10 cellular contexts compared by ENCODE assay signal in the genomic region with DNA sequence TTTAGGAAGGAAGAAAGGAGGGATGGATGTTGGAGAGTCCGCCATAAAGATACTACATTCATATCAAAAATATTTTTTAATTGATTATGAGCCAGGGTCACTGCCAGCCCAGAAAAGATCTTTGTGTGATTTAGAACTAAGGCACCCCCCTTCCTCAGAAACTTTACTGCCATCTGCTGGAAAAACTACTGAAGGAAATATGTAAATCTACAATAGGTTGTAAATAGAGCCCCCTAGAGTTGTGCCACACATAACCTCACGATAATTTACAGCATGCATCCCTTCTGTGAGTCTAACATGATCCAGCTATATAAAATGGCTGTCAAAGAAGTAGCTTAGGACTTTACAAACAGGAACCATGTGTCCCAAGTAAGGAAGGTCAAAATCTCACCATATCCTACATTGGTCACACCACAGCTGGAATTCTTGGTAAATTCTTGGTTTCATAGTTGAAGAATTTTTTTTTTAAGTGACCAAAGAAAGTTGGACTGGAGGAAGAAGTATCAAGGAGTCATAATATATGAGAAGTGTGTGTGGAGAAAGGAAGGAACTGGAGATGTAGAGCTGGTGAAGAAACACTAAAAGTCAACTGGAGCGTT.
A peak's percentile ranks its signal among the peaks of the same experiment; 100 is the strongest.
DNase-seq lines count a peak whose midpoint lies in the region; ATAC-seq, FAIRE-seq and TF ChIP-seq lines count a peak whose summit lies in the region.
"Had no signal": no experiment of that assay in that cellular context is flagged by ENCODE, and none has a peak within 500 bp of the region (broad histone marks: within the 10 kb centered on the region; RNA-seq: fewer than 3 reads in every experiment).

No MANE protein-coding gene starts in this region.

- H3K9me3 Mint-ChIP-seq in CD14-positive monocyte, result peaks cover 0 to 5% (median 0%) of the 10 kb centered on the region in 7 donors
- H3K9me3 Mint-ChIP-seq in activated T-helper 17 cell treated with anti-CD3 and anti-CD28 coated beads, Interleukin-2, amount 50 U/mL, for 72 hours, result no peaks in the 10 kb centered on the region
- H3K9me3 Mint-ChIP-seq: activated T-cell treated with anti-CD3 and anti-CD28 coated beads, Interleukin-2, amount 50 U/mL, for 72 hours had no signal

- peaks cover 2 to 9% (median 5%) of the 10 kb centered on the region in 3 donors for H3K27me3 Mint-ChIP-seq in CD14-positive monocyte (ENCODE audit: low read depth in 3 of 3)
- peaks cover 4% of the 10 kb centered on the region for H3K27me3 Mint-ChIP-seq in activated T-helper 17 cell treated with anti-CD3 and anti-CD28 coated beads, Interleukin-2, amount 50 U/mL, for 72 hours

- H3K4me1 Mint-ChIP-seq in CD14-positive monocyte, result no peaks in the 10 kb centered on the region
- H3K4me1 Mint-ChIP-seq in activated T-helper 17 cell treated with anti-CD3 and anti-CD28 coated beads, Interleukin-2, amount 50 U/mL, for 72 hours, result no peaks in the 10 kb centered on the region

- H3K4me3 ChIP-seq in WI38 (ENCODE audit: low read depth, low read length), result no peak overlapping the region
- no peak overlapping the region for H3K4me3 ChIP-seq in liver (ENCODE audit: low read depth in 1 of 3, low read length in 3 of 3)
- H3K4me3 ChIP-seq in aorta (ENCODE audit: low read length in 2 of 2), result no peak overlapping the region

- peaks cover 0 to 4% (median 0%) of the 10 kb centered on the region in 4 donors for H3K9me3 ChIP-seq in liver (ENCODE audit: control insufficient read depth in 4 of 4, low read length in 3 of 4)
- H3K9me3 ChIP-seq in aorta (ENCODE audit: control insufficient read depth, low read length), result no peaks in the 10 kb centered on the region

- H3K4me1 ChIP-seq in liver (ENCODE audit: control insufficient read depth in 4 of 4, insufficient read depth in 4 of 4, low read length in 3 of 4), result no peaks in the 10 kb centered on the region
- H3K4me1 ChIP-seq in aorta (ENCODE audit: control insufficient read depth in 1 of 2, insufficient read depth in 2 of 2, low read length in 2 of 2), result no peaks in the 10 kb centered on the region

- H3K36me3 ChIP-seq in liver (ENCODE audit: control insufficient read depth in 4 of 4, insufficient read depth in 3 of 4, low read depth in 1 of 4, low read length in 3 of 4), result no peaks in the 10 kb centered on the region
- no peaks in the 10 kb centered on the region for H3K36me3 ChIP-seq in aorta (ENCODE audit: control insufficient read depth in 1 of 2, insufficient read depth in 2 of 2, low read length in 1 of 2)

- no peak overlapping the region for H3K27ac Mint-ChIP-seq in CD14-positive monocyte
- no peak overlapping the region for H3K27ac Mint-ChIP-seq in activated T-helper 17 cell treated with anti-CD3 and anti-CD28 coated beads, Interleukin-2, amount 50 U/mL, for 72 hours
- H3K27ac Mint-ChIP-seq: activated T-cell treated with anti-CD3 and anti-CD28 coated beads, Interleukin-2, amount 50 U/mL, for 72 hours had no signal

- TF ChIP-seq RAD21 in liver (IDR thresholded peaks at IDR 0.05), result peak; percentile 79 to 89

- H3K9ac ChIP-seq in liver (ENCODE audit: low read depth in 1 of 2, low read length in 2 of 2), result no peak overlapping the region

- FAIRE-seq in urothelium cell line (lab: Jason Lieb, UNC), result no peak

- no peak overlapping the region for H3K4me3 Mint-ChIP-seq in CD14-positive monocyte
- H3K4me3 Mint-ChIP-seq in activated T-helper 17 cell treated with anti-CD3 and anti-CD28 coated beads, Interleukin-2, amount 50 U/mL, for 72 hours, result no peak overlapping the region
- H3K4me3 Mint-ChIP-seq: activated T-cell treated with anti-CD3 and anti-CD28 coated beads, Interleukin-2, amount 50 U/mL, for 72 hours had no signal

- H3K36me3 Mint-ChIP-seq in CD14-positive monocyte, result no peaks in the 10 kb centered on the region
- no peaks in the 10 kb centered on the region for H3K36me3 Mint-ChIP-seq in activated T-helper 17 cell treated with anti-CD3 and anti-CD28 coated beads, Interleukin-2, amount 50 U/mL, for 72 hours (ENCODE audit: low read depth)

- peak; percentile 14 for TF ChIP-seq CTCF in CD14-positive monocyte (IDR thresholded peaks at IDR 0.05)
- TF ChIP-seq CTCF in WI38 (IDR thresholded peaks at IDR 0.05; ENCODE audit: low read depth, low read length), result peak; percentile 36; the same call in 1 of the 2 replicates
- peak; percentile 29 for TF ChIP-seq CTCF in liver (IDR thresholded peaks at IDR 0.05; ENCODE audit: low read depth, low read length, missing input control)

- intact Hi-C loops in CD14-positive monocyte (cut with micrococcal nuclease), result no loop called here
- intact Hi-C loops in aorta (cut with DNase I), result loop anchor here (2.0 to 5.0 kb wide), 3 partner anchors 73 to 443 kb away; no protein-coding TSS in a partner anchor

- H3K27ac ChIP-seq in liver (ENCODE audit: low read depth in 1 of 2, low read length in 2 of 2) (no peak overlapping the region), aorta (ENCODE audit: low read depth in 1 of 2, low read length in 2 of 2) (no peak overlapping the region)

- ATAC-seq in aorta (ENCODE audit: low FRiP score), result no peak
- no peak for ATAC-seq in activated T-helper 17 cell treated with anti-CD3 and anti-CD28 coated beads, Interleukin-2, amount 50 U/mL, for 72 hours (replicated peaks)
- ATAC-seq: activated T-cell treated with anti-CD3 and anti-CD28 coated beads, Interleukin-2, amount 50 U/mL, for 72 hours; left ventricle myocardium superior had no signal

- WGBS in liver, result 74% methylated on average over 3 of the region's 3 CpGs
- WGBS in aorta, 2 donors, result 79 to 80% methylated on average over 3 of the region's 3 CpGs

- H3K27me3 ChIP-seq in liver (ENCODE audit: control insufficient read depth in 4 of 4, insufficient read depth in 4 of 4, low read length in 3 of 4) (peaks cover 0 to 2% (median 0%) of the 10 kb centered on the region in 4 donors), aorta (ENCODE audit: control insufficient read depth in 1 of 2, insufficient read depth in 2 of 2, low read length in 1 of 2) (peaks cover 0 to 1% of the 10 kb centered on the region in 2 donors)

- DNase-seq in CD14-positive monocyte (ENCODE audit: low spot score) (no peak), Kasumi-1 (lab: John Stamatoyannopoulos, UW) (peak; percentile 24 to 49), urothelium cell line (ENCODE audit: low spot score) (no peak), aorta (no peak), NCI-H2081 treated with DMSO at 0.1 percent for 48 hours (lab: John Stamatoyannopoulos, UW) (no peak)
- DNase-seq: activated T-cell treated with anti-CD3 and anti-CD28 coated beads, Interleukin-2, amount 50 U/mL, for 72 hours; left ventricle myocardium superior had no signal

TF ChIP-seq in liver, 16 proteins besides CTCF, POLR2A, EP300 and RAD21:
- TF ChIP-seq YY1 (IDR thresholded peaks at IDR 0.05) (no peak), JUND (IDR thresholded peaks at IDR 0.05) (no peak), EGR1 (IDR thresholded peaks at IDR 0.05; ENCODE audit: low read depth in 2 of 2) (no peak), RXRA (IDR thresholded peaks at IDR 0.05) (no peak), HNF4G (IDR thresholded peaks at IDR 0.05) (no peak), HNF4A (conservative IDR thresholded peaks at IDR 0.05) (no peak), FOXA1 (IDR thresholded peaks at IDR 0.05) (no peak), GABPA (IDR thresholded peaks at IDR 0.05 in 1 of 2, conservative IDR thresholded peaks at IDR 0.05 in 1 of 2) (no peak), FOXA2 (IDR thresholded peaks at IDR 0.05) (no peak)
- TF ChIP-seq, protein P1, sequence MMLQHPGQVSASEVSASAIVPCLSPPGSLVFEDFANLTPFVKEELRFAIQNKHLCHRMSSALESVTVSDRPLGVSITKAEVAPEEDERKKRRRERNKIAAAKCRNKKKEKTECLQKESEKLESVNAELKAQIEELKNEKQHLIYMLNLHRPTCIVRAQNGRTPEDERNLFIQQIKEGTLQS (IDR thresholded peaks at IDR 0.05), result no peak
- TF ChIP-seq, protein P2, sequence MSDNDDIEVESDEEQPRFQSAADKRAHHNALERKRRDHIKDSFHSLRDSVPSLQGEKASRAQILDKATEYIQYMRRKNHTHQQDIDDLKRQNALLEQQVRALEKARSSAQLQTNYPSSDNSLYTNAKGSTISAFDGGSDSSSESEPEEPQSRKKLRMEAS (IDR thresholded peaks at IDR 0.05), result no peak
- TF ChIP-seq, protein P3, sequence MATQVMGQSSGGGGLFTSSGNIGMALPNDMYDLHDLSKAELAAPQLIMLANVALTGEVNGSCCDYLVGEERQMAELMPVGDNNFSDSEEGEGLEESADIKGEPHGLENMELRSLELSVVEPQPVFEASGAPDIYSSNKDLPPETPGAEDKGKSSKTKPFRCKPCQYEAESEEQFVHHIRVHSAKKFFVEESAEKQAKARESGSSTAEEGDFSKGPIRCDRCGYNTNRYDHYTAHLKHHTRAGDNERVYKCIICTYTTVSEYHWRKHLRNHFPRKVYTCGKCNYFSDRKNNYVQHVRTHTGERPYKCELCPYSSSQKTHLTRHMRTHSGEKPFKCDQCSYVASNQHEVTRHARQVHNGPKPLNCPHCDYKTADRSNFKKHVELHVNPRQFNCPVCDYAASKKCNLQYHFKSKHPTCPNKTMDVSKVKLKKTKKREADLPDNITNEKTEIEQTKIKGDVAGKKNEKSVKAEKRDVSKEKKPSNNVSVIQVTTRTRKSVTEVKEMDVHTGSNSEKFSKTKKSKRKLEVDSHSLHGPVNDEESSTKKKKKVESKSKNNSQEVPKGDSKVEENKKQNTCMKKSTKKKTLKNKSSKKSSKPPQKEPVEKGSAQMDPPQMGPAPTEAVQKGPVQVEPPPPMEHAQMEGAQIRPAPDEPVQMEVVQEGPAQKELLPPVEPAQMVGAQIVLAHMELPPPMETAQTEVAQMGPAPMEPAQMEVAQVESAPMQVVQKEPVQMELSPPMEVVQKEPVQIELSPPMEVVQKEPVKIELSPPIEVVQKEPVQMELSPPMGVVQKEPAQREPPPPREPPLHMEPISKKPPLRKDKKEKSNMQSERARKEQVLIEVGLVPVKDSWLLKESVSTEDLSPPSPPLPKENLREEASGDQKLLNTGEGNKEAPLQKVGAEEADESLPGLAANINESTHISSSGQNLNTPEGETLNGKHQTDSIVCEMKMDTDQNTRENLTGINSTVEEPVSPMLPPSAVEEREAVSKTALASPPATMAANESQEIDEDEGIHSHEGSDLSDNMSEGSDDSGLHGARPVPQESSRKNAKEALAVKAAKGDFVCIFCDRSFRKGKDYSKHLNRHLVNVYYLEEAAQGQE (IDR thresholded peaks at IDR 0.05), result no peak

Comparison
In these comparisons a context has a peak if more than half of its experiments do, and no peak if none do; other contexts are left out.
1. DNase-seq: peak in Kasumi-1 (2 of 2); none in CD14-positive monocyte (single experiment), urothelium cell line (single experiment), aorta (0 of 2) and NCI-H2081 treated with DMSO at 0.1 percent for 48 hours (single experiment).
2. intact Hi-C loops: an anchor here in aorta (2.0 to 5.0 kb wide); none called in CD14-positive monocyte.
3. Peak in every context shown above with its lines, with median percentiles within 50 percentile points of each other: CTCF ChIP-seq.